ENCODE assay signal across 8 cellular contexts in the genomic region with DNA sequence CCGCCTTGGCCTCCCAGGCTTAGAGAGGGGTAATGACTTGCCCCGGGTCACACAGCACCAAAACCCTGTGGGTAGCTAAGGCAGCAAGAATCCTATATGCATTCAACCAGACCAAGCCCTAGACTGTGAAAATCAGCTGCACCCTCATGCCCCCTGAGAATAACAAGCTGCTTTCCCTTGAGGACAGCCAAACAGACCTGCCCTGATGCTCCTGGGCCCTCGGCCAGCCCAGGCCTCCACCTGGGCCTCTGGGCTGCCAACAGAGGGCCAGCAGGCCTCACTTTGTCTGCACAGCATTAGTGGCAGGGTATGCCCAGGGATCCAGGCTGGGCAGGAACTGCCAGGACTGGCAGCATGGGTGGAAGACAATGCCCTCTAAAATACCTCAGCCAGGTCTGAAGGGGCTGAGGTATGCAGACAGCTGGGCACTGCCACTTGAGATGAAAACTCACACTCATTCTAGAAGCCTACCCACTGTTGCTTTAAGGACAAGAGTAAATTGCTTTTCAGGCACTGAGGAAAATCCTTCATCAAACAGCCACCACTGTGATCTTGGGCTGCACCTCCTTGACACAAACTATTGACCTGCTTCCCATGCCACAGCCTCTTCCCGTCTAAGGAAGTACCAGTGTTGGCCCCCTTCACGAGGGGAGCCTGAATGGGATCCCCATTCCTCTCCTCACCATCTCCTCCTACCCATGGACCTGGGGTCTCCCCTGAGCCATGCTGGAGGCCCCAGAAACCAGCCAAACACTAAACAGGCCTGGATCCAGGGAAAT. TPM values are rescaled to one million over a fixed set of nuclear protein-coding genes. Genes with fewer than 3 reads are reported as not detected.
A peak's percentile ranks its signal among the peaks of the same experiment; 100 is the strongest.
DNase-seq lines count a peak whose midpoint lies in the region; ATAC-seq and TF ChIP-seq lines count a peak whose summit lies in the region.

No MANE protein-coding gene starts in this region.

- peak; percentile 8 for ATAC-seq in HG03460 (IDR thresholded peaks at IDR 0.05; ENCODE audit: unreplicated experiment)

- H3K9me3 Mint-ChIP-seq in brain, result no peaks in the 10 kb centered on the region
- no peaks in the 10 kb centered on the region for H3K9me3 Mint-ChIP-seq in osteocyte (ENCODE audit: unreplicated experiment)

- TF ChIP-seq CTCF in GM13976 (IDR thresholded peaks at IDR 0.05; ENCODE audit: borderline replicate concordance, control extremely low read depth, extremely low read depth, insufficient read depth, missing control alignments), result no peak
- TF ChIP-seq CTCF in brain (conservative IDR thresholded peaks at IDR 0.05), result no peak
- no peak for TF ChIP-seq CTCF in osteocyte (IDR thresholded peaks at IDR 0.05)

- DNase-seq in GM13976 (ENCODE audit: low spot score), result peak; percentile 27
- DNase-seq in osteocyte (ENCODE audit: extremely low spot score, unreplicated experiment), result no peak
- DNase-seq in KG1 (lab: John Stamatoyannopoulos, UW), result no peak
- no peak for DNase-seq in stimulated activated CD4-positive, alpha-beta T cell treated with anti-CD3 and anti-CD28 coated beads, Interleukin-2, amount 100 ng/mL, for 48 hours
- no peak for DNase-seq in activated gamma-delta T cell (lab: John Stamatoyannopoulos, UW)
- DNase-seq in SKM-1 (lab: John Stamatoyannopoulos, UW; ENCODE audit: unreplicated experiment), result no peak

- H3K4me3 Mint-ChIP-seq in brain (no peak overlapping the region), osteocyte (ENCODE audit: unreplicated experiment) (peak overlapping the region; percentile 23)

- H3K4me1 Mint-ChIP-seq in brain (peaks cover 69% of the 10 kb centered on the region), osteocyte (ENCODE audit: unreplicated experiment) (peaks cover 73% of the 10 kb centered on the region)

- in situ Hi-C loops in GM13976 (cut with MboI; ENCODE audit: low sequenced_read_pairs, unreplicated experiment), result no loop called here

- H3K27me3 Mint-ChIP-seq in brain, result no peaks in the 10 kb centered on the region
- H3K27me3 Mint-ChIP-seq in osteocyte (ENCODE audit: unreplicated experiment), result no peaks in the 10 kb centered on the region

- H3K27ac Mint-ChIP-seq in brain (peak overlapping the region; percentile 83 to 96 (median 90)), osteocyte (ENCODE audit: unreplicated experiment) (peak overlapping the region; percentile 84)

- H3K36me3 Mint-ChIP-seq in brain, result peaks cover 18% of the 10 kb centered on the region
- H3K36me3 Mint-ChIP-seq in osteocyte (ENCODE audit: unreplicated experiment), result peaks cover 9% of the 10 kb centered on the region

RNA-seq across cellular contexts. Expression of gene ST3GAL2, which starts 8.8 kb away (rescaled TPM):
- polyA plus RNA-seq in brain (ENCODE audit: insufficient read depth, low read depth, low replicate concordance), result 17.3 TPM
- total RNA-seq in osteocyte, result 66.5 and 67.6 TPM in 2 replicates

RNA-seq across cellular contexts. Expression of gene FCSK, which starts 24.3 kb away (rescaled TPM):
- polyA plus RNA-seq in brain (ENCODE audit: insufficient read depth, low read depth, low replicate concordance), result 9.1 TPM
- 16.8 and 18.4 TPM in 2 replicates for total RNA-seq in osteocyte
